8 cellular contexts compared by ENCODE assay signal in the genomic region with DNA sequence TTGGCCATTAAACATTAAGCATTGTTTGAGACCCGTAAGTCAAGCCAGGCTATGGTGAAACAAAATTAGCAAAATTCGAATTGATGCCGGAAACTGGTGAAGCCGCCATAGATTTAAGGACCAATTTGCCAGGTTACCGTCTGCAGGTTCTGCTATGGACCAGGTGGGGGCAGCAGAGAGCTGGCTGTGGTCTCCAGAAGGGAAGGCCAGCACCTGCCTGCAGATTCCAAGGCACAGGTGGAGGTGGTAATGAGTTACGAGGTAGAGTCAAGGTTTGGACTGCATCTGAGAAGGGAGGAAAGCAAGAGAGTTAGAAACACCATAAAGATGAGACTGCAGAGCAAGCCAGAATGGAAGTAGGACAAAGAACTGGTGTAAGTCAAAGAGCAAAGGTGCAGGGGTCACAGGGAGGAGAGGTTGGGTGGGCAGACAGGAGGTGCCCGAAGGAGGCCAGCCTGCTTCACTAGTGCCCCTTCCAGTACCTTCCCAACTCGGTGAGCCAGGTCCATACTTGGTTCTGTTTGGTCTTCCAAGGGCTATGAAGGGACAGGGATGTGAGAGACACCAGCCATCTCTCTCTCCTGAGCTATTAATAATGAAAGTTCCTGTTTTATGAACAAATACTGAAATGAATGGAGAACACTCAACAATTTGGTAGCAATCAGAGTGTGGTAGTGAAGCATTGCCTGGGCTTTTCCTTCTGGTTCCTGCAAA.
DNase-seq lines count a peak whose midpoint lies in the region; ATAC-seq and TF ChIP-seq lines count a peak whose summit lies in the region.

No MANE protein-coding gene starts in this region.

- POLR2A ChIA-PET in OCI-LY7 (lab: Charles Lee), result interaction anchor here (0.5 kb wide), 1 partner anchor 175 kb away, joined by 3 read pairs; no protein-coding TSS in a partner anchor

- 36 to 37% methylated on average over 8 of the region's 8 CpGs for WGBS in heart right ventricle, 2 donors

- H3K9me2 ChIP-seq in OCI-LY7 (ENCODE audit: insufficient read depth, low read length), result no peaks in the 10 kb centered on the region

- peak; percentile 94 for ATAC-seq in GM19351 (IDR thresholded peaks at IDR 0.05; ENCODE audit: unreplicated experiment)
- peak; percentile 97 for ATAC-seq in HG03342 (IDR thresholded peaks at IDR 0.05; ENCODE audit: unreplicated experiment)
- ATAC-seq in heart right ventricle, result peak in 2 of 8 donors; percentile 40

- no peaks in the 10 kb centered on the region for H3K9me3 ChIP-seq in OCI-LY7 (ENCODE audit: low read length)
- H3K9me3 ChIP-seq in heart right ventricle, result no peaks in the 10 kb centered on the region

- H2AFZ ChIP-seq in OCI-LY7 (ENCODE audit: low read length), result peak overlapping the region; percentile 87

- H3K4me3 ChIP-seq in OCI-LY7 (ENCODE audit: low read depth, low read length, poor library complexity, severe bottlenecking) (no peak overlapping the region), heart right ventricle (no peak overlapping the region)

- DNase-seq in Caki2 (ENCODE audit: low read depth) (peak; percentile 16), OCI-LY7 (ENCODE audit: low spot score) (peak; percentile 64), heart right ventricle (no peak), foreskin melanocyte (no peak)
- peak; percentile 15 for DNase-seq in activated T-helper 9 cell treated with anti-CD3 and anti-CD28 coated beads, Interleukin-2, amount 50 U/mL, for 16 hours (ENCODE audit: low read depth)
- DNase-seq in stimulated activated CD4-positive, alpha-beta T cell treated with anti-CD3 and anti-CD28 coated beads, Interleukin-12 subunit alpha, Interleukin-12 subunit beta, amount 100 ng/mL, for 4 hours, result peak; percentile 39

- no TSS peak for BruUV-seq in OCI-LY7 (replicated peaks; lab: Mats Ljungman, UMichigan)

- no peaks in the 10 kb centered on the region for H4K20me1 ChIP-seq in OCI-LY7 (ENCODE audit: insufficient read depth, low read length)

- no peaks in the 10 kb centered on the region for H3K79me2 ChIP-seq in OCI-LY7 (ENCODE audit: insufficient read depth, low read depth, low read length)

- peak; percentile 96 for TF ChIP-seq CTCF in OCI-LY7 (conservative IDR thresholded peaks at IDR 0.05; ENCODE audit: low read length)
- TF ChIP-seq CTCF in heart right ventricle (IDR thresholded peaks at IDR 0.05), result peak; percentile 62 to 86 (median 73)

- no peak overlapping the region for H3K27ac ChIP-seq in OCI-LY7 (ENCODE audit: low read depth, low read length, poor library complexity, severe bottlenecking)
- no peak overlapping the region for H3K27ac ChIP-seq in heart right ventricle

- intact Hi-C loops in OCI-LY7 (cut with micrococcal nuclease; ENCODE audit: unreplicated experiment), result loop anchor here (5.0 to 10.0 kb wide), 3 partner anchors 439 to 679 kb away; no protein-coding TSS in a partner anchor
- intact Hi-C loops in heart right ventricle (cut with DNase I), result loop anchor here in 2 of 10 donors (5.0 to 10.0 kb wide), 2 partner anchors 446 to 459 kb away; no protein-coding TSS in a partner anchor

- no peaks in the 10 kb centered on the region for H3K36me3 ChIP-seq in OCI-LY7 (ENCODE audit: insufficient read depth, low read length)
- H3K36me3 ChIP-seq in heart right ventricle, result no peaks in the 10 kb centered on the region

- no peaks in the 10 kb centered on the region for H3K27me3 ChIP-seq in heart right ventricle

- H3K4me2 ChIP-seq in OCI-LY7 (ENCODE audit: low read length), result 0 out of 2 replicates have a peak overlapping the region, but pooled peaks have one; percentile 9

- CTCF ChIA-PET in OCI-LY7 (lab: Charles Lee; ENCODE audit: unreplicated experiment), result no interaction called here

- H3K4me1 ChIP-seq in OCI-LY7 (ENCODE audit: insufficient read depth, low read length, poor library complexity, severe bottlenecking) (peaks cover 4% of the 10 kb centered on the region), heart right ventricle (peaks cover 0 to 12% (median 0%) of the 10 kb centered on the region in 9 donors)

- in situ Hi-C loops in Caki2 (cut with HindIII; ENCODE audit: low pct_unique_long_range_greater_than_20kb, low sequenced_read_pairs), result no loop called here

Comparison
In these comparisons a context has a peak if more than half of its experiments do, and no peak if none do; other contexts are left out.
1. DNase-seq: peak in Caki2 (single experiment), OCI-LY7 (single experiment), activated T-helper 9 cell treated with anti-CD3 and anti-CD28 coated beads, Interleukin-2, amount 50 U/mL, for 16 hours (single experiment) and stimulated activated CD4-positive, alpha-beta T cell treated with anti-CD3 and anti-CD28 coated beads, Interleukin-12 subunit alpha, Interleukin-12 subunit beta, amount 100 ng/mL, for 4 hours (single experiment); none in heart right ventricle (0 of 2) and foreskin melanocyte (single experiment).